ENCODE assay signal across 9 cellular contexts in the genomic region with DNA sequence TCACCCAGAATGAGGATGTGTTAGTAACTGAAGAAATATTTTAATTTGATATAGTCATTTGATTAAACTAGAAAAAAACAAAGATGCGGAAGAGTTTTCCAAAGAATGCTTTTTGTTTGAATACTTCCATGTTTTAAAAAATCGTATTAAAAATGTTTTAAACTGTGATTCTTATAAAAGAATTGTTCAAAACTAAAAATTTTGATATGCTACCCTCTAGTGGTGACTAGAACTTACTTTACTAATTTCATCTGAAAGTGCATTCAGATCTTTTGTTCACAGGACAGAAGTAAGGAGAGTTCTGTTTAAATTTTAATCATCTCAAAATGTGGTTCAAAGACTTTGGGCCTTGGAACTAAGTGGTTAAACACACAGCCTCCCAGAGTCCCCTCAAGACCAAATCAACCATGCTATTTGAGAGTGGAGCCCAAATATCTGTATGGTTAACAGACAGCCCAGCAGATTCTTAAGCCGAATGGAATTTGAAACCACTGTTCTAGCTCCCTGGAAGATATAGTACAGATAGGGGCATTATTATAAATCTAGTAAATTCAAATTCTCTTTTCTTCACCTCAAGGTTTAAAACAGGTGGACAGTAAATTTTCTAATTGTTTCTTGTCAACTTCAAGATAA. TPM values are rescaled to one million over a fixed set of nuclear protein-coding genes. Genes with fewer than 3 reads are reported as not detected.
A peak's percentile ranks its signal among the peaks of the same experiment; 100 is the strongest.
DNase-seq lines count a peak whose midpoint lies in the region; ATAC-seq and TF ChIP-seq lines count a peak whose summit lies in the region.
"Had no signal": no experiment of that assay in that cellular context is flagged by ENCODE, and none has a peak within 500 bp of the region (broad histone marks: within the 10 kb centered on the region; RNA-seq: fewer than 3 reads in every experiment).

No MANE protein-coding gene starts in this region.

- H3K27me3 Mint-ChIP-seq in CD8-positive, alpha-beta T cell (ENCODE audit: low read depth): no peaks in the 10 kb centered on the region

- no peaks in the 10 kb centered on the region for H3K27me3 ChIP-seq in heart left ventricle
- no peaks in the 10 kb centered on the region for H3K27me3 ChIP-seq in right atrium auricular region
- no peaks in the 10 kb centered on the region for H3K27me3 ChIP-seq in Panc1 (ENCODE audit: control insufficient read depth, insufficient read depth, low read length)
- no peaks in the 10 kb centered on the region for H3K27me3 ChIP-seq in upper lobe of right lung
- H3K27me3 ChIP-seq in CD8-positive, alpha-beta T cell (ENCODE audit: insufficient read depth, low read length): no peaks in the 10 kb centered on the region

- TF ChIP-seq CTCF in heart left ventricle (IDR thresholded peaks at IDR 0.05): peak; percentile 11 to 58 (median 28)
- peak in 1 of 2 donors; percentile 49 for TF ChIP-seq CTCF in right atrium auricular region (IDR thresholded peaks at IDR 0.05)
- TF ChIP-seq CTCF in Panc1 (IDR thresholded peaks at IDR 0.05): peak; percentile 29; the same call in 1 of the 2 replicates
- peak; percentile 32 for TF ChIP-seq CTCF in upper lobe of right lung (IDR thresholded peaks at IDR 0.05)
- no peak for TF ChIP-seq CTCF in CD8-positive, alpha-beta T cell (IDR thresholded peaks at IDR 0.05)

- H3K9me3 ChIP-seq in heart left ventricle (no peaks in the 10 kb centered on the region), right atrium auricular region (no peaks in the 10 kb centered on the region), Panc1 (ENCODE audit: control insufficient read depth, insufficient read depth, low read depth, low read length) (no peaks in the 10 kb centered on the region), upper lobe of right lung (no peaks in the 10 kb centered on the region)
- no peaks in the 10 kb centered on the region for H3K9me3 ChIP-seq in CD8-positive, alpha-beta T cell (ENCODE audit: low read length)

- no peak overlapping the region for H3K27ac ChIP-seq in heart left ventricle
- no peak overlapping the region for H3K27ac ChIP-seq in right atrium auricular region
- no peak overlapping the region for H3K27ac ChIP-seq in Panc1 (ENCODE audit: low read length)
- no peak overlapping the region for H3K27ac ChIP-seq in upper lobe of right lung
- H3K27ac ChIP-seq in CD8-positive, alpha-beta T cell (ENCODE audit: low read depth, low read length): no peak overlapping the region
- H3K27ac ChIP-seq: epithelial cell of prostate had no signal

- ATAC-seq in heart left ventricle (no peak), Panc1 (no peak), upper lobe of right lung (no peak), HG02885 (IDR thresholded peaks at IDR 0.05; ENCODE audit: poor library complexity, unreplicated experiment) (no peak), HG03432 (IDR thresholded peaks at IDR 0.05; ENCODE audit: unreplicated experiment) (no peak)
- ATAC-seq in CD8-positive, alpha-beta T cell: no peak

- H3K9me3 Mint-ChIP-seq in CD8-positive, alpha-beta T cell: no peaks in the 10 kb centered on the region

- in situ Hi-C loops in Panc1 (cut with HindIII; ENCODE audit: low pct_unique_long_range_greater_than_20kb, low sequenced_read_pairs): no loop called here

- DNase-seq in heart left ventricle: no peak
- no peak for DNase-seq in right atrium auricular region (ENCODE audit: low spot score)
- no peak for DNase-seq in Panc1 (ENCODE audit: low read depth, low spot score)
- DNase-seq in fibroblast of peridontal ligament (ENCODE audit: extremely low read depth): peak; percentile 31
- DNase-seq in upper lobe of right lung: no peak
- DNase-seq in CD8-positive, alpha-beta T cell: no peak

- WGBS in heart left ventricle, 4 donors: 63 to 71% (median 65%) methylated on average over 3 of the region's 3 CpGs

- H3K27ac Mint-ChIP-seq in CD8-positive, alpha-beta T cell: no peak overlapping the region

- peaks cover 0 to 7% (median 0%) of the 10 kb centered on the region in 12 donors for H3K4me1 ChIP-seq in heart left ventricle
- peaks cover 0 to 7% of the 10 kb centered on the region in 2 donors for H3K4me1 ChIP-seq in right atrium auricular region
- H3K4me1 ChIP-seq in Panc1 (ENCODE audit: control insufficient read depth, insufficient read depth, low read length): no peaks in the 10 kb centered on the region
- H3K4me1 ChIP-seq in upper lobe of right lung: no peaks in the 10 kb centered on the region
- no peaks in the 10 kb centered on the region for H3K4me1 ChIP-seq in CD8-positive, alpha-beta T cell (ENCODE audit: insufficient read depth, low read length)

- no peaks in the 10 kb centered on the region for H3K36me3 ChIP-seq in heart left ventricle
- no peaks in the 10 kb centered on the region for H3K36me3 ChIP-seq in right atrium auricular region
- no peaks in the 10 kb centered on the region for H3K36me3 ChIP-seq in Panc1 (ENCODE audit: control insufficient read depth, insufficient read depth, low read length)
- no peaks in the 10 kb centered on the region for H3K36me3 ChIP-seq in upper lobe of right lung
- no peaks in the 10 kb centered on the region for H3K36me3 ChIP-seq in CD8-positive, alpha-beta T cell (ENCODE audit: insufficient read depth, low read length)

- H3K4me1 Mint-ChIP-seq in CD8-positive, alpha-beta T cell (ENCODE audit: low read depth): no peaks in the 10 kb centered on the region

- BruUV-seq in Panc1 (replicated peaks; lab: Mats Ljungman, UMichigan): no TSS peak

- H3K36me3 Mint-ChIP-seq in CD8-positive, alpha-beta T cell: no peaks in the 10 kb centered on the region

- H3K4me3 ChIP-seq in heart left ventricle (no peak overlapping the region), right atrium auricular region (no peak overlapping the region), Panc1 (ENCODE audit: low read depth in 2 of 2, low read length in 2 of 2) (no peak overlapping the region), upper lobe of right lung (no peak overlapping the region)
- H3K4me3 ChIP-seq in CD8-positive, alpha-beta T cell (ENCODE audit: low read depth, low read length): no peak overlapping the region

- POLR2A ChIA-PET in Panc1 (lab: Charles Lee): no interaction called here
- POLR2A ChIA-PET in CD8-positive, alpha-beta T cell (lab: Charles Lee): no interaction called here

- intact Hi-C loops in heart left ventricle (cut with DNase I) (loop anchor here in 1 of 10 donors (10.0 kb wide), 1 partner anchor 608 kb away; no protein-coding TSS in a partner anchor), Panc1 (cut with micrococcal nuclease; ENCODE audit: unreplicated experiment) (loop anchor here (5.0 to 10.0 kb wide), 2 partner anchors 568 to 611 kb away; no protein-coding TSS in a partner anchor), upper lobe of right lung (cut with DNase I) (no loop called here)
- intact Hi-C loops in CD8-positive, alpha-beta T cell (cut with DNase I, micrococcal nuclease): no loop called here

- no peak for TF ChIP-seq POLR2A in heart left ventricle (IDR thresholded peaks at IDR 0.05)

- H3K4me3 Mint-ChIP-seq in CD8-positive, alpha-beta T cell: no peak overlapping the region

- CTCF ChIA-PET in Panc1 (lab: Charles Lee): no interaction called here
- CTCF ChIA-PET in CD8-positive, alpha-beta T cell (lab: Charles Lee): no interaction called here

RNA-seq across cellular contexts. Expression of a gene that starts 45.2 kb away (rescaled TPM):
- total RNA-seq in heart left ventricle (1 to 10 TPM in 1 of 9 donors, under 1 TPM in 2, not detected in 6; 0.11 to 1.0 (median 0.69) TPM), right atrium auricular region (1 to 10 TPM; 2.7 to 8.3 TPM), Panc1 (2021; ENCODE audit: unreplicated experiment) (not detected), upper lobe of right lung (not detected)
- under 1 TPM in 1 of 2 donors, not detected in 1; 0.12 TPM for polyA plus RNA-seq in heart left ventricle
- not detected for polyA plus RNA-seq in Panc1 (2012; ENCODE audit: insufficient read length)
- total RNA-seq in CD8-positive, alpha-beta T cell: not detected
